ENCODE assay signal across 1 cellular context in the genomic region with DNA sequence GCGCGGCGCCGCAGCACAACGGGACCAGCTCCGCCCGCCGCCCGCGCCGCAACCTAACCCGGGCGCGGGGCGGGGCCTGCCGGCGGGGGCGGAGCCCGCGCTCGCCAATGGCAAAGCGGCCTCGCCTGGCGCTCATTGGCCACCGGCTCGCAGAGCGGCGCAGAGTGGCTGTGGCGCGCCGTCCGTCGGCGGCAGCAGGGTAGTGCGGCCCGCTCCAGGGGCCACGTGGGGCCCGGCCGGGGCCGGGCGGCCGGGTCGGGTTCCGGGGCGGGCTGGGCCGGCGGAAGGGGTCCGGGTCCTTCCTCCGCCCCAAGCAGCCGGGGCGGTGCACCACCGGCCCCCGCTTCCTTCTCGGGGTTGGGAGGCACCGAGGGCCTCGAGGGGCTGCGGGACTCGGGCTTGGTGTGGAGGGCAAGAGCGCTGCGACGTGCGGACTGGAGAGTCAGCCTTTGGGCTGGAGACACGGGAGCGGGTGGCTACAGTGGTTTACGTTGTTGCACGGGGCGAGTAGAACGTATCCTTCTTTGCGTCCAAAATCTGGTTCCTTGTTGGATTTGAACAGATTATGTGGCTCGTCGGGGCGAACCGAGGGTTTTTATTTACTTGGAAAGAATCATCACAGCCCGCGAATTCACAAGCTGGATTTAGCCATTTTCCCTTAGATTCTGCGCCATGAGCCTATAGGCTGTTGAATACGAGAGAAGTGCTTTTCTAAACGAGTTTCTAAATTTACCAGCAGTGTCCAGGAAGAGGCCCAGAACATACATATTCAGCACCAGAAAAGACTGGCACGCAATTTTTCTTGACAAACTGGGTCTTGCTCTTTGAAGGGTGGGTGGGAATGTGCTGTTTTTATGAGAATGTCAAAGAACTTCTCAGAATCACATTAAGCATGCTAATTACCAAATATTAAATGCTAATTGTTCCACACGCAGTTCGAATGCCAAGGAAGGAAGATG.
TF ChIP-seq lines count a peak whose summit lies in the region.

TSS of gene SRM (minus strand) at position 29 of the 959 bp plus-strand sequence. CDS start 75 bp downstream, outside the sequence.

TF ChIP-seq in K562, 482 proteins besides CTCF, POLR2A, EP300 and RAD21 (continued from another document and continues in another):
- TF ChIP-seq, protein P1, sequence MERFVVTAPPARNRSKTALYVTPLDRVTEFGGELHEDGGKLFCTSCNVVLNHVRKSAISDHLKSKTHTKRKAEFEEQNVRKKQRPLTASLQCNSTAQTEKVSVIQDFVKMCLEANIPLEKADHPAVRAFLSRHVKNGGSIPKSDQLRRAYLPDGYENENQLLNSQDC (CRISPR knock-in tag; IDR thresholded peaks at IDR 0.05): no peak
- TF ChIP-seq ARID1B (IDR thresholded peaks at IDR 0.05) (no peak), SRF (CRISPR knock-in tag; IDR thresholded peaks at IDR 0.05) (no peak), ZC3H4 (CRISPR knock-in tag; IDR thresholded peaks at IDR 0.05; ENCODE audit: borderline replicate concordance) (no peak), SPI1 (IDR thresholded peaks at IDR 0.05; ENCODE audit: borderline replicate concordance, low read depth, low read length) (no peak), SMARCA5 (IDR thresholded peaks at IDR 0.05) (no peak), PYGO2 (tag; IDR thresholded peaks at IDR 0.05) (no peak), SAFB2 (IDR thresholded peaks at IDR 0.05; ENCODE audit: borderline replicate concordance, low read depth, low read length, severe bottlenecking) (no peak), HNRNPLL (IDR thresholded peaks at IDR 0.05; ENCODE audit: low read depth, low read length, poor library complexity, severe bottlenecking) (peak; percentile 88), BCL6 (CRISPR knock-in tag; IDR thresholded peaks at IDR 0.05) (no peak), TCF3 (CRISPR knock-in tag; IDR thresholded peaks at IDR 0.05) (no peak), ZNF561 (CRISPR knock-in tag; conservative IDR thresholded peaks at IDR 0.05) (no peak), WHSC1 (IDR thresholded peaks at IDR 0.05; ENCODE audit: low read length) (no peak), PHF21A (IDR thresholded peaks at IDR 0.05; ENCODE audit: borderline replicate concordance, low read depth) (no peak), ILF3 (IDR thresholded peaks at IDR 0.05; ENCODE audit: borderline replicate concordance) (peak; percentile 66; the same call in 1 of the 2 replicates), ELK1 (CRISPR knock-in tag; IDR thresholded peaks at IDR 0.05) (no peak), PHF8 (IDR thresholded peaks at IDR 0.05; ENCODE audit: borderline replicate concordance, low read length) (peak; percentile 94), ATF3 (IDR thresholded peaks at IDR 0.05) (no peak), ATF3 (CRISPR knock-in tag; conservative IDR thresholded peaks at IDR 0.05) (no peak), RCOR1 (IDR thresholded peaks at IDR 0.05; ENCODE audit: borderline replicate concordance in 1 of 2, low read depth in 2 of 2, low read length in 2 of 2) (no peak), MCM5 (IDR thresholded peaks at IDR 0.05; ENCODE audit: low read depth) (no peak), KLF13 (tag; IDR thresholded peaks at IDR 0.05; ENCODE audit: borderline replicate concordance, low read depth) (no peak), ZNF280B (CRISPR knock-in tag; IDR thresholded peaks at IDR 0.05) (no peak), ZNF263 (CRISPR knock-in tag; IDR thresholded peaks at IDR 0.05; ENCODE audit: borderline replicate concordance) (0 out of 2 replicates have a peak, but pooled peaks have one; percentile 16), PHF20 (IDR thresholded peaks at IDR 0.05; ENCODE audit: partially characterized antibody) (peak; percentile 69), FOXJ2 (tag; IDR thresholded peaks at IDR 0.05) (no peak), KHSRP (IDR thresholded peaks at IDR 0.05) (no peak), RBM25 (IDR thresholded peaks at IDR 0.05; ENCODE audit: low read depth, low read length, severe bottlenecking) (peak; percentile 99), PKNOX1 (IDR thresholded peaks at IDR 0.05) (peak; percentile 23; the same call in 1 of the 2 replicates), FOXP4 (CRISPR knock-in tag; IDR thresholded peaks at IDR 0.05; ENCODE audit: borderline replicate concordance) (no peak), PATZ1 (CRISPR knock-in tag; IDR thresholded peaks at IDR 0.05; ENCODE audit: borderline replicate concordance) (no peak), TCFL5 (CRISPR knock-in tag; conservative IDR thresholded peaks at IDR 0.05) (no peak), GATAD2B (IDR thresholded peaks at IDR 0.05; ENCODE audit: borderline replicate concordance) (peak; percentile 92), CBX5 (IDR thresholded peaks at IDR 0.05; ENCODE audit: borderline replicate concordance, low read depth) (no peak), ZMIZ1 (IDR thresholded peaks at IDR 0.05; ENCODE audit: low read depth in 2 of 2, low read length in 2 of 2) (no peak), SIRT6 (IDR thresholded peaks at IDR 0.05; ENCODE audit: low read depth, low read length) (no peak), CHCHD3 (CRISPR knock-in tag; IDR thresholded peaks at IDR 0.05) (no peak)
- TF ChIP-seq, protein P2, sequence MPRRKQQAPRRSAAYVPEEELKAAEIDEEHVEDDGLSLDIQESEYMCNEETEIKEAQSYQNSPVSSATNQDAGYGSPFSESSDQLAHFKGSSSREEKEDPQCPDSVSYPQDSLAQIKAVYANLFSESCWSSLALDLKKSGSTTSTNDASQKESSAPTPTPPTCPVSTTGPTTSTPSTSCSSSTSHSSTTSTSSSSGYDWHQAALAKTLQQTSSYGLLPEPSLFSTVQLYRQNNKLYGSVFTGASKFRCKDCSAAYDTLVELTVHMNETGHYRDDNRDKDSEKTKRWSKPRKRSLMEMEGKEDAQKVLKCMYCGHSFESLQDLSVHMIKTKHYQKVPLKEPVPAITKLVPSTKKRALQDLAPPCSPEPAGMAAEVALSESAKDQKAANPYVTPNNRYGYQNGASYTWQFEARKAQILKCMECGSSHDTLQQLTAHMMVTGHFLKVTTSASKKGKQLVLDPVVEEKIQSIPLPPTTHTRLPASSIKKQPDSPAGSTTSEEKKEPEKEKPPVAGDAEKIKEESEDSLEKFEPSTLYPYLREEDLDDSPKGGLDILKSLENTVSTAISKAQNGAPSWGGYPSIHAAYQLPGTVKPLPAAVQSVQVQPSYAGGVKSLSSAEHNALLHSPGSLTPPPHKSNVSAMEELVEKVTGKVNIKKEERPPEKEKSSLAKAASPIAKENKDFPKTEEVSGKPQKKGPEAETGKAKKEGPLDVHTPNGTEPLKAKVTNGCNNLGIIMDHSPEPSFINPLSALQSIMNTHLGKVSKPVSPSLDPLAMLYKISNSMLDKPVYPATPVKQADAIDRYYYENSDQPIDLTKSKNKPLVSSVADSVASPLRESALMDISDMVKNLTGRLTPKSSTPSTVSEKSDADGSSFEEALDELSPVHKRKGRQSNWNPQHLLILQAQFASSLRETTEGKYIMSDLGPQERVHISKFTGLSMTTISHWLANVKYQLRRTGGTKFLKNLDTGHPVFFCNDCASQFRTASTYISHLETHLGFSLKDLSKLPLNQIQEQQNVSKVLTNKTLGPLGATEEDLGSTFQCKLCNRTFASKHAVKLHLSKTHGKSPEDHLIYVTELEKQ (CRISPR knock-in tag; IDR thresholded peaks at IDR 0.05): no peak
- TF ChIP-seq, protein P3, sequence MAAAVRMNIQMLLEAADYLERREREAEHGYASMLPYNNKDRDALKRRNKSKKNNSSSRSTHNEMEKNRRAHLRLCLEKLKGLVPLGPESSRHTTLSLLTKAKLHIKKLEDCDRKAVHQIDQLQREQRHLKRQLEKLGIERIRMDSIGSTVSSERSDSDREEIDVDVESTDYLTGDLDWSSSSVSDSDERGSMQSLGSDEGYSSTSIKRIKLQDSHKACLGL (CRISPR knock-in tag; IDR thresholded peaks at IDR 0.05; ENCODE audit: borderline replicate concordance, poor library complexity, severe bottlenecking): peak; percentile 100
- TF ChIP-seq, protein P4, sequence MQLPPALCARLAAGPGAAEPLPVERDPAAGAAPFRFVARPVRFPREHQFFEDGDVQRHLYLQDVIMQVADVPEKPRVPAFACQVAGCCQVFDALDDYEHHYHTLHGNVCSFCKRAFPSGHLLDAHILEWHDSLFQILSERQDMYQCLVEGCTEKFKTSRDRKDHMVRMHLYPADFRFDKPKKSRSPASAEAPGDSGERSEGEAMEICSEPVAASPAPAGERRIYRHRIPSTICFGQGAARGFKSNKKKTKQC (CRISPR knock-in tag; IDR thresholded peaks at IDR 0.05): peak; percentile 33; the same call in 1 of the 2 replicates
